19 cellular contexts compared by ENCODE assay signal in genomic region chr10:33566426-33566825, GRCh38.
A peak's percentile ranks its signal among the peaks of the same experiment; 100 is the strongest.
DNase-seq lines count a peak whose midpoint lies in the region; ATAC-seq and TF ChIP-seq lines count a peak whose summit lies in the region.
"Had no signal": no experiment of that assay in that cellular context is flagged by ENCODE, and none has a peak within 500 bp of the region (broad histone marks: within the 10 kb centered on the region; RNA-seq: fewer than 3 reads in every experiment).

No MANE protein-coding gene starts in this region.

- H3K27ac ChIP-seq in neural progenitor cell (no peak overlapping the region), thyroid gland (no peak overlapping the region)
- H3K27ac ChIP-seq: BLaER1, GM23248, PC-9 had no signal

- intact Hi-C loops in Right ventricle myocardium superior (cut with DNase I) (no loop called here), Right ventricle myocardium inferior (cut with DNase I) (no loop called here), thyroid gland (cut with DNase I) (no loop called here)

- H3K36me3 Mint-ChIP-seq in neural progenitor cell = no peaks in the 10 kb centered on the region
- H3K36me3 Mint-ChIP-seq: CD4-positive, alpha-beta memory T cell had no signal

- H3K4me1 ChIP-seq in neural progenitor cell (peaks cover 12% of the 10 kb centered on the region), thyroid gland (no peaks in the 10 kb centered on the region)

- H3K4me2 ChIP-seq in neural progenitor cell = no peak overlapping the region
- H3K4me2 ChIP-seq: BLaER1, PC-9 had no signal

- no peak for TF ChIP-seq POLR2A in thyroid gland (IDR thresholded peaks at IDR 0.05)

- H3K9me3 Mint-ChIP-seq in neural progenitor cell = peaks cover 8% of the 10 kb centered on the region
- H3K9me3 Mint-ChIP-seq: CD4-positive, alpha-beta memory T cell had no signal

- H2AFZ ChIP-seq in neural progenitor cell (replicated peaks) = no peak overlapping the region
- H2AFZ ChIP-seq: GM23248, PC-9 had no signal

- WGBS in thyroid gland, 2 donors = 45 to 54% methylated on average over 3 of the region's 3 CpGs

- H3F3A ChIP-seq in neural progenitor cell (ENCODE audit: low read depth) = no peaks in the 10 kb centered on the region

- peaks cover 22% of the 10 kb centered on the region for H3K4me1 Mint-ChIP-seq in neural progenitor cell
- H3K4me1 Mint-ChIP-seq: CD4-positive, alpha-beta memory T cell had no signal

- peaks cover 18% of the 10 kb centered on the region for H3K27me3 Mint-ChIP-seq in neural progenitor cell (ENCODE audit: insufficient read depth, low read depth)

- TF ChIP-seq CTCF in neural progenitor cell (IDR thresholded peaks at IDR 0.05) (no peak), thyroid gland (IDR thresholded peaks at IDR 0.05) (no peak)

- ATAC-seq in Right ventricle myocardium superior (ENCODE audit: poor library complexity) (peak; percentile 46), Right ventricle myocardium inferior (no peak)
- ATAC-seq: GM12878, K562 had no signal

- H3K27me3 ChIP-seq in neural progenitor cell = no peaks in the 10 kb centered on the region
- no peaks in the 10 kb centered on the region for H3K27me3 ChIP-seq in thyroid gland
- H3K27me3 ChIP-seq: BLaER1 had no signal

- H3K79me2 ChIP-seq in neural progenitor cell (ENCODE audit: low read depth) = no peaks in the 10 kb centered on the region

- H3K4me3 Mint-ChIP-seq in neural progenitor cell = peak overlapping the region; percentile 30
- H3K4me3 Mint-ChIP-seq: CD4-positive, alpha-beta memory T cell had no signal

- H4K20me1 ChIP-seq in neural progenitor cell (ENCODE audit: low read depth) = no peaks in the 10 kb centered on the region
- H4K20me1 ChIP-seq: BLaER1 had no signal

- DNase-seq in Right ventricle myocardium superior (no peak), Right ventricle myocardium inferior (ENCODE audit: missing footprints) (no peak), SK-N-DZ (ENCODE audit: low spot score) (peak; percentile 52), iPS-NIHi11 (ENCODE audit: low spot score) (peak; percentile 37), neural progenitor cell (ENCODE audit: low spot score) (peak; percentile 65), NCI-H82 treated with DMSO at 0.1 percent for 48 hours (lab: John Stamatoyannopoulos, UW; ENCODE audit: unreplicated experiment) (no peak), ACHN (no peak), thyroid gland (no peak)
- DNase-seq: 8988T; CD4-positive, alpha-beta memory T cell; GM23248; NCI-H1105; NCI-H1694 treated with DMSO at 0.1 percent for 48 hours; NCI-H345; NCI-H524 treated with DMSO at 0.1 percent for 48 hours; PC-9 had no signal

- H3K27ac Mint-ChIP-seq in neural progenitor cell = peak overlapping the region; percentile 29
- H3K27ac Mint-ChIP-seq: CD4-positive, alpha-beta memory T cell had no signal

- in situ Hi-C loops in ACHN (cut with HindIII; ENCODE audit: low pct_ligation_motif_present, low pct_unique_long_range_greater_than_20kb, low sequenced_read_pairs) = no loop called here

- H3K36me3 ChIP-seq in neural progenitor cell (no peaks in the 10 kb centered on the region), thyroid gland (no peaks in the 10 kb centered on the region)
- H3K36me3 ChIP-seq: BLaER1 had no signal

- H3K9me3 ChIP-seq in neural progenitor cell (ENCODE audit: low read depth) (no peaks in the 10 kb centered on the region), thyroid gland (no peaks in the 10 kb centered on the region)
- H3K9me3 ChIP-seq: BLaER1 had no signal

- no peak overlapping the region for H3K9ac ChIP-seq in neural progenitor cell
- H3K9ac ChIP-seq: BLaER1, GM23248 had no signal

- H3K4me3 ChIP-seq in neural progenitor cell = no peak overlapping the region
- H3K4me3 ChIP-seq in thyroid gland (replicated peaks in 1 of 3) = no peak overlapping the region
- H3K4me3 ChIP-seq: BLaER1, GM12878, GM23248, K562, PC-9 had no signal

Comparison
In these comparisons a context has a peak if more than half of its experiments do, and no peak if none do; other contexts are left out.
1. DNase-seq: peak in SK-N-DZ (single experiment), iPS-NIHi11 (single experiment) and neural progenitor cell (single experiment); none in Right ventricle myocardium superior (single experiment), Right ventricle myocardium inferior (single experiment), NCI-H82 treated with DMSO at 0.1 percent for 48 hours (single experiment), ACHN (single experiment) and thyroid gland (0 of 2).